16 cellular contexts compared by ENCODE assay signal in the genomic region with DNA sequence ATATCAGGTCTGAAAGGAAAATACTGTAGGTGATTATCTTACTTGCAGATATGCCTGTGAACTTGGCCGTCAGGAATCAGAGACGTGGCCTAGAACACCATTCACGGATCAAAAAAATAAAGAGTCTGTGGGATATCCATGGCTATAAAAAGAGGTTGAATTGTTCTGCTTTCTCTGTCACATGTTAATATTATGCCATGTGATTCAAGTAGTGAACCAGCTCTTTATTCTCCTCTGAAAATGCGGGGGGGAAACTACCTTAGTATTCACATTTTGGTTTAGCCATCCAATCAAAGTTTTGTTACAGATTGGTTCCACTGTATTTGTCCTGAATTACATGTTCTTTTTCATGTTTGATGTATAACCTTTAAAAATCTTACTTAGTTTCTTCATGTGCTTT.
A peak's percentile ranks its signal among the peaks of the same experiment; 100 is the strongest.
DNase-seq lines count a peak whose midpoint lies in the region; ATAC-seq and TF ChIP-seq lines count a peak whose summit lies in the region.
"Had no signal": no experiment of that assay in that cellular context is flagged by ENCODE, and none has a peak within 500 bp of the region (broad histone marks: within the 10 kb centered on the region; RNA-seq: fewer than 3 reads in every experiment).

No MANE protein-coding gene starts in this region.

- H3K4me2 ChIP-seq in BLaER1, result peak overlapping the region; percentile 10; the same call in 1 of the 2 replicates
- H3K4me2 ChIP-seq: A549, GM23338 had no signal

- H3K4me1 Mint-ChIP-seq in endodermal cell, result peaks cover 24% of the 10 kb centered on the region
- peaks cover 53% of the 10 kb centered on the region for H3K4me1 Mint-ChIP-seq in osteocyte (ENCODE audit: unreplicated experiment)

- H3K27ac Mint-ChIP-seq in endodermal cell (no peak overlapping the region), osteocyte (ENCODE audit: unreplicated experiment) (no peak overlapping the region)

- peaks cover 11% of the 10 kb centered on the region for H3K36me3 ChIP-seq in BLaER1
- H3K36me3 ChIP-seq in endodermal cell (ENCODE audit: control insufficient read depth, insufficient read depth, low read length), result no peaks in the 10 kb centered on the region
- no peaks in the 10 kb centered on the region for H3K36me3 ChIP-seq in WERI-Rb-1
- H3K36me3 ChIP-seq in upper lobe of left lung, result no peaks in the 10 kb centered on the region

- H3K9ac ChIP-seq in BLaER1 (no peak overlapping the region), endodermal cell (ENCODE audit: extremely low read depth, low read length, poor library complexity, severe bottlenecking) (no peak overlapping the region)

- H3K4me3 Mint-ChIP-seq in endodermal cell (no peak overlapping the region), osteocyte (ENCODE audit: unreplicated experiment) (no peak overlapping the region)
- H3K4me3 Mint-ChIP-seq: GM23338 had no signal

- H3K27ac ChIP-seq in BLaER1 (no peak overlapping the region), endodermal cell (ENCODE audit: low read depth, low read length) (peak overlapping the region; percentile 22), WERI-Rb-1 (no peak overlapping the region), upper lobe of left lung (no peak overlapping the region)
- H3K27ac ChIP-seq: A549 had no signal

- 90 to 95% methylated on average over 4 of the region's 4 CpGs for WGBS in endodermal cell (ENCODE audit: insufficient coverage in 1 of 2, insufficient read length in 1 of 2), 2 experiments
- WGBS in upper lobe of left lung, 2 donors, result 90 to 96% methylated on average over 4 of the region's 4 CpGs

- no peak for TF ChIP-seq EP300 in upper lobe of left lung (IDR thresholded peaks at IDR 0.05)

- no peaks in the 10 kb centered on the region for H3K27me3 ChIP-seq in BLaER1
- no peaks in the 10 kb centered on the region for H3K27me3 ChIP-seq in endodermal cell (ENCODE audit: control insufficient read depth, insufficient read depth, low read length, poor library complexity, severe bottlenecking)
- no peaks in the 10 kb centered on the region for H3K27me3 ChIP-seq in WERI-Rb-1 (ENCODE audit: insufficient read depth, low read depth, severe bottlenecking)
- no peaks in the 10 kb centered on the region for H3K27me3 ChIP-seq in upper lobe of left lung

- TF ChIP-seq POLR2A in upper lobe of left lung (IDR thresholded peaks at IDR 0.05), result no peak

- DNase-seq in SK-MEL-5 (ENCODE audit: low read depth, low spot score) (peak; percentile 80), endodermal cell (no peak), midbrain (lab: John Stamatoyannopoulos, UW) (peak; percentile 53), WERI-Rb-1 (no peak), upper lobe of left lung (no peak), 8988T (no peak), osteocyte (ENCODE audit: extremely low spot score, unreplicated experiment) (no peak)
- DNase-seq: DMS 273 treated with DMSO at 0.1 percent for 48 hours, HCEC 1CT, MM.1S, NCI-H1092 treated with DMSO at 0.1 percent for 48 hours had no signal

- ATAC-seq in upper lobe of left lung (ENCODE audit: low FRiP score in 2 of 2), result no peak
- ATAC-seq: A549, GM23338, Right ventricle myocardium inferior, SK-N-SH treated with all-trans-retinoic acid at 6 μM for 48 hours had no signal

- H3K9me3 ChIP-seq in BLaER1 (no peaks in the 10 kb centered on the region; the same call in 1 of the 2 replicates), endodermal cell (ENCODE audit: control insufficient read depth, low read length) (no peaks in the 10 kb centered on the region), WERI-Rb-1 (ENCODE audit: severe bottlenecking) (no peaks in the 10 kb centered on the region), upper lobe of left lung (no peaks in the 10 kb centered on the region)
- H3K9me3 ChIP-seq: A549 had no signal

- H3K27me3 Mint-ChIP-seq in endodermal cell (ENCODE audit: insufficient read depth) (no peaks in the 10 kb centered on the region), osteocyte (ENCODE audit: unreplicated experiment) (no peaks in the 10 kb centered on the region)

- no peaks in the 10 kb centered on the region for H3K9me3 Mint-ChIP-seq in endodermal cell
- no peaks in the 10 kb centered on the region for H3K9me3 Mint-ChIP-seq in osteocyte (ENCODE audit: unreplicated experiment)
- H3K9me3 Mint-ChIP-seq: GM23338 had no signal

- no peak for TF ChIP-seq CTCF in endodermal cell (conservative IDR thresholded peaks at IDR 0.05)
- TF ChIP-seq CTCF in WERI-Rb-1 (IDR thresholded peaks at IDR 0.05; ENCODE audit: low read depth, low read length), result no peak
- no peak for TF ChIP-seq CTCF in upper lobe of left lung (IDR thresholded peaks at IDR 0.05)
- TF ChIP-seq CTCF in osteocyte (IDR thresholded peaks at IDR 0.05), result no peak

- no peaks in the 10 kb centered on the region for H3K36me3 Mint-ChIP-seq in endodermal cell (ENCODE audit: low read depth)
- no peaks in the 10 kb centered on the region for H3K36me3 Mint-ChIP-seq in osteocyte (ENCODE audit: unreplicated experiment)

- in situ Hi-C loops in SK-MEL-5 (cut with HindIII; ENCODE audit: low pct_unique_long_range_greater_than_20kb, low sequenced_read_pairs), result no loop called here

- H3K4me3 ChIP-seq in BLaER1, result no peak overlapping the region
- no peak overlapping the region for H3K4me3 ChIP-seq in endodermal cell (ENCODE audit: low read length)
- no peak overlapping the region for H3K4me3 ChIP-seq in WERI-Rb-1 (ENCODE audit: low read depth, low read length)
- H3K4me3 ChIP-seq in upper lobe of left lung, result no peak overlapping the region
- H3K4me3 ChIP-seq: A549, GM23338 had no signal

- H3K4me1 ChIP-seq in BLaER1, result peaks cover 50% of the 10 kb centered on the region
- H3K4me1 ChIP-seq in endodermal cell (ENCODE audit: control insufficient read depth, insufficient read depth, low read length), result peaks cover 12% of the 10 kb centered on the region
- peaks cover 27 to 69% (median 55%) of the 10 kb centered on the region in 4 donors for H3K4me1 ChIP-seq in upper lobe of left lung

- peaks cover 85% of the 10 kb centered on the region for H4K20me1 ChIP-seq in BLaER1

Comparison
In these comparisons a context has a peak if more than half of its experiments do, and no peak if none do; other contexts are left out.
1. DNase-seq: peak in SK-MEL-5 (single experiment) and midbrain (single experiment); none in endodermal cell (single experiment), WERI-Rb-1 (single experiment), upper lobe of left lung (0 of 2), 8988T (single experiment) and osteocyte (single experiment).